Comparison of ENCODE assay signal across 9 cellular contexts in genomic region chr10:83542774-83543291, GRCh38.
DNase-seq lines count a peak whose midpoint lies in the region; ATAC-seq and TF ChIP-seq lines count a peak whose summit lies in the region.
"Had no signal": no experiment of that assay in that cellular context is flagged by ENCODE, and none has a peak within 500 bp of the region (broad histone marks: within the 10 kb centered on the region; RNA-seq: fewer than 3 reads in every experiment).

No MANE protein-coding gene starts in this region.

- no peak overlapping the region for H2BK15ac ChIP-seq in mesendoderm (replicated peaks; ENCODE audit: low read depth)

- DNase-seq in NCI-H69 (lab: John Stamatoyannopoulos, UW), result peak; percentile 93
- DNase-seq in neural crest cell (ENCODE audit: low read depth, low spot score), result no peak
- DNase-seq in natural killer cell, result no peak
- DNase-seq in NCI-H524 treated with DMSO at 0.1 percent for 48 hours (lab: John Stamatoyannopoulos, UW), result no peak
- no peak for DNase-seq in mesendoderm

- H3K27me3 Mint-ChIP-seq in neural crest cell (ENCODE audit: low read depth) (no peaks in the 10 kb centered on the region), natural killer cell (ENCODE audit: low read depth in 2 of 2) (no peaks in the 10 kb centered on the region)

- no peak overlapping the region for H3K4me3 ChIP-seq in mesendoderm (ENCODE audit: low read length)
- H3K4me3 ChIP-seq: SK-N-MC had no signal

- H3K9ac ChIP-seq in mesendoderm (ENCODE audit: low read length), result no peak overlapping the region

- H3K4me1 Mint-ChIP-seq in neural crest cell (peaks cover 35% of the 10 kb centered on the region), natural killer cell (no peaks in the 10 kb centered on the region)

- no peak overlapping the region for H2BK120ac ChIP-seq in mesendoderm (ENCODE audit: low read depth, low read length)

- H3K9me3 Mint-ChIP-seq in neural crest cell, result peaks cover 2% of the 10 kb centered on the region
- peaks cover 5 to 14% of the 10 kb centered on the region in 2 donors for H3K9me3 Mint-ChIP-seq in natural killer cell

- H3K4me2 ChIP-seq in mesendoderm (ENCODE audit: low read length), result no peak overlapping the region

- H3K18ac ChIP-seq in mesendoderm (ENCODE audit: low read length), result no peak overlapping the region

- H3K27ac Mint-ChIP-seq in neural crest cell (ENCODE audit: unreplicated experiment), result peak overlapping the region; percentile 35
- no peak overlapping the region for H3K27ac Mint-ChIP-seq in natural killer cell

- H2BK5ac ChIP-seq in mesendoderm (ENCODE audit: low read length), result no peak overlapping the region

- no peak overlapping the region for H4K5ac ChIP-seq in mesendoderm (ENCODE audit: low read length)

- H3K4me1 ChIP-seq in mesendoderm (ENCODE audit: control insufficient read depth, low read depth, low read length), result no peaks in the 10 kb centered on the region

- H2AK5ac ChIP-seq in mesendoderm (ENCODE audit: low read length), result no peak overlapping the region

- no peaks in the 10 kb centered on the region for H3K79me2 ChIP-seq in mesendoderm (ENCODE audit: control insufficient read depth, insufficient read depth, low read length)

- TF ChIP-seq CTCF in neural crest cell (conservative IDR thresholded peaks at IDR 0.05), result no peak
- TF ChIP-seq CTCF in natural killer cell (IDR thresholded peaks at IDR 0.05), result no peak

- ATAC-seq in GM18873 (IDR thresholded peaks at IDR 0.05; ENCODE audit: low FRiP score, unreplicated experiment), result peak; percentile 46
- peak; percentile 42 for ATAC-seq in HG02759 (IDR thresholded peaks at IDR 0.05; ENCODE audit: unreplicated experiment)
- ATAC-seq in HG02840 (IDR thresholded peaks at IDR 0.05; ENCODE audit: low FRiP score, unreplicated experiment), result no peak
- no peak for ATAC-seq in natural killer cell

- H3K36me3 Mint-ChIP-seq in neural crest cell (ENCODE audit: low read depth) (no peaks in the 10 kb centered on the region), natural killer cell (no peaks in the 10 kb centered on the region)

- no peak overlapping the region for H3K56ac ChIP-seq in mesendoderm (ENCODE audit: low read length)

- H3K4ac ChIP-seq in mesendoderm (ENCODE audit: low read depth, low read length), result no peak overlapping the region

- H3K23ac ChIP-seq in mesendoderm (ENCODE audit: low read length), result no peak overlapping the region

- intact Hi-C loops in natural killer cell (cut with micrococcal nuclease), result no loop called here

- H3K4me3 Mint-ChIP-seq in neural crest cell (no peak overlapping the region), natural killer cell (no peak overlapping the region)

- H4K8ac ChIP-seq in mesendoderm (ENCODE audit: low read depth, low read length), result no peak overlapping the region

- WGBS in mesendoderm (ENCODE audit: extremely low coverage, insufficient coverage, low lambda C conversion rate), result no CpG with 5 or more reads among the region's 2 CpGs

- no peaks in the 10 kb centered on the region for H3K36me3 ChIP-seq in mesendoderm (ENCODE audit: control insufficient read depth, insufficient read depth, low read length)

- H3K27me3 ChIP-seq in mesendoderm (ENCODE audit: insufficient read depth, low read length, poor library complexity), result no peaks in the 10 kb centered on the region

- H3K79me1 ChIP-seq in mesendoderm (ENCODE audit: low read length), result no peaks in the 10 kb centered on the region

- no peak overlapping the region for H3K27ac ChIP-seq in mesendoderm (ENCODE audit: low read depth, low read length)
- H3K27ac ChIP-seq: SK-N-MC had no signal

Comparison
In these comparisons a context has a peak if more than half of its experiments do, and no peak if none do; other contexts are left out.
1. ATAC-seq: peak in GM18873 (single experiment) and HG02759 (single experiment); none in HG02840 (single experiment) and natural killer cell (0 of 3).